In the genomic region with DNA sequence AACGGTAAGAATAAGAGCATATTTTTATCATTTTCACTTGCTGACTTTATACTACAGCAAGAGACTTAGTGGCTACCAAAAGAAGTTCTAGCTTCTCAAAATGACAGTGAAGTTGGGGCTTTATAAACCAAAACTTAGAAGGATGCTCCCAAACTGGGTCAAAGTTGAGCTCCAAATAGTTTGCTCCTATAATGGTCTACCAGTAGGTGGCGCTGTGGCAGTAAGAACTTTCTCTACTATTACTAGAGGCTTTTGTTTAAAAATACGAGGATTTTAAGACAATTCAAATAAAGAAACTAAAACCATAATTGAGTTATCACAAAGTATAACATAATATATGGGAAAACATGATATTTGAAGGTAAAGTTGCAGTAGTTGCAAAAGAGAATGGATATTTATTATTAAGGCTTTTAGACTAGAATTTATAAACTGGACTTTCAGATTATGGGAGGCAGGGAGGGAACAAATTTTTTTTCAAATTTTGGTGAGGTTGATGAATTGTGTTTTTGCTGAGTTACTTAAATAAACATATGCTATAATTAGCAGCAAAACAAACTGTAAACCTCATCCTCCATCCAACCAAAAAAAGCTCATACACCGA, we compare ENCODE assay signal across 8 cellular contexts.
A peak's percentile ranks its signal among the peaks of the same experiment; 100 is the strongest.
DNase-seq lines count a peak whose midpoint lies in the region; ATAC-seq lines count a peak whose summit lies in the region.

No MANE protein-coding gene starts in this region.

- ATAC-seq in HG03460 (IDR thresholded peaks at IDR 0.05; ENCODE audit: unreplicated experiment) = no peak

- DNase-seq in NCI-H82 (lab: John Stamatoyannopoulos, UW) (peak; percentile 69), NCI-H82 treated with DMSO at 0.1 percent for 48 hours (lab: John Stamatoyannopoulos, UW; ENCODE audit: unreplicated experiment) (no peak), NCI-H2227 (lab: John Stamatoyannopoulos, UW; ENCODE audit: unreplicated experiment) (peak; percentile 54), dermis microvascular lymphatic vessel endothelial cell (ENCODE audit: low read depth in 2 of 2) (peak; percentile 46 to 69), medulla oblongata (ENCODE audit: extremely low spot score) (peak; percentile 90)
- peak; percentile 66 to 77 for DNase-seq in activated CD4-positive, alpha-beta T cell treated with anti-CD3 and anti-CD28 coated beads, Interleukin-2, amount 50 U/mL, for 48 hours
- peak; percentile 48 for DNase-seq in stimulated activated CD8-positive, alpha-beta memory T cell treated with anti-CD3 and anti-CD28 coated beads, Interleukin-4, amount 100 ng/mL, for 24 hours (ENCODE audit: low read depth)
